Comparison of ENCODE assay signal across 10 cellular contexts in the genomic region with DNA sequence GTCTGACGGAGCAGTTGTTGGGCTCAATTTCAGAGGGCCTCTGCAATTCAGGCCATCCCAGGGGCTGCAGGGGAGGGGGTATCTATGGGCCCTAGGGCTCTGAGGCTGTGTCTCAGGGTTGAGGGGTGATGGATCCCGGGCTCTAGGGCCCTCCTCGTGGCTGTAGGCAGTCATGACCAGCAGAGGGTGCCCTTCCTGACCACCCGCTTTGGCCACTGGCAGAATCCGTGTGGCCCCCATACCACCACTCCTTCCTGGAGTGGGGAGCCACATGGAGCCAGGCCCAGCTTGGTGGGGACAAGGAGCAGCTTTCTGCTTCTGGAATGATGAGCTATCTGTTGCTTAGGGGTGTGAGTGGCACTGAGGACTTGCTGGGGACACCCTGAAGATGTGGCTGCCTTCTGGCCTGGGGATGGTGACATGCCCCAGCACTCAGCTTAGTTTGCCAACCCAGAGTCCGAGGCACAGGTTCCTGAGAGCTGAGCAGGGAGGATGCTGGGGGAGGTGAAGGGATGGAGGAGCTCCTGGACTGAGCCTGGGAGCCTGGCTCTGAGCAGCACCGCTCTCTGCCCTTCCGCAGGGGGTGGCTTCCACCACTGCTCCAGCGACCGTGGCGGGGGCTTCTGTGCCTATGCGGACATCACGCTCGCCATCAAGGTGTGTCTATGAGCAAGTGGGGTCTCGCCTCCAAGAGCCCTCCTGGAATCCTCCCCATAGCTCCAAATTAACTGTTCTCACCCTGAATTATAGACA. TPM values are rescaled to one million over a fixed set of nuclear protein-coding genes. Genes with fewer than 3 reads are reported as not detected.
DNase-seq lines count a peak whose midpoint lies in the region; ATAC-seq and TF ChIP-seq lines count a peak whose summit lies in the region.
"Had no signal": no experiment of that assay in that cellular context is flagged by ENCODE, and none has a peak within 500 bp of the region (broad histone marks: within the 10 kb centered on the region; RNA-seq: fewer than 3 reads in every experiment).

No MANE protein-coding gene starts in this region.

- H3K27ac ChIP-seq in WERI-Rb-1, result no peak overlapping the region

- H3K9me3 ChIP-seq in WERI-Rb-1 (ENCODE audit: severe bottlenecking), result no peaks in the 10 kb centered on the region
- no peaks in the 10 kb centered on the region for H3K9me3 ChIP-seq in MG63

- TF ChIP-seq CTCF in AG09319 (IDR thresholded peaks at IDR 0.05; ENCODE audit: low read depth, low read length) (peak; percentile 58), WERI-Rb-1 (IDR thresholded peaks at IDR 0.05; ENCODE audit: low read depth, low read length) (peak; percentile 85), kidney epithelial cell (IDR thresholded peaks at IDR 0.05; ENCODE audit: insufficient read depth, low read length, poor library complexity, severe bottlenecking) (peak; percentile 63)

- no peak overlapping the region for H3K4me3 ChIP-seq in WERI-Rb-1 (ENCODE audit: low read depth, low read length)
- H3K4me3 ChIP-seq in kidney epithelial cell (ENCODE audit: low read depth, low read length), result no peak overlapping the region
- no peak overlapping the region for H3K4me3 ChIP-seq in MG63

- H3K36me3 ChIP-seq in WERI-Rb-1 (no peaks in the 10 kb centered on the region), kidney epithelial cell (ENCODE audit: control insufficient read depth, insufficient read depth, low read length) (no peaks in the 10 kb centered on the region), MG63 (no peaks in the 10 kb centered on the region)

- H3K27me3 ChIP-seq in WERI-Rb-1 (ENCODE audit: insufficient read depth, low read depth, severe bottlenecking), result no peaks in the 10 kb centered on the region
- no peaks in the 10 kb centered on the region for H3K27me3 ChIP-seq in kidney epithelial cell (ENCODE audit: control insufficient read depth, insufficient read depth, low read length)
- no peaks in the 10 kb centered on the region for H3K27me3 ChIP-seq in MG63

- DNase-seq in AG09319 (ENCODE audit: extremely low read depth, low read depth) (no peak), WERI-Rb-1 (peak; percentile 54), kidney epithelial cell (ENCODE audit: low read depth) (no peak), pons (ENCODE audit: low spot score) (no peak), MG63 (no peak)
- no peak for DNase-seq in activated effector memory CD4-positive, alpha-beta T cell treated with anti-CD3 and anti-CD28 coated beads, Interleukin-2, amount 50 U/mL, for 16 hours
- DNase-seq in activated effector memory CD4-positive, alpha-beta T cell treated with Interleukin-2 at 50 U/mL for 16 hours, result no peak
- DNase-seq: activated T-cell treated with anti-CD3 and anti-CD28 coated beads, Interleukin-2, amount 50 U/mL, for 24 hours; NCI-H1417 had no signal

- ATAC-seq in GM18498 (IDR thresholded peaks at IDR 0.05; ENCODE audit: unreplicated experiment), result peak; percentile 43

RNA-seq across cellular contexts. Expression of a gene that starts 20.2 kb away (rescaled TPM):
- 14.3 and 17.3 TPM in 2 replicates for total RNA-seq in kidney epithelial cell
- total RNA-seq in MG63 (2014; rRNA removed; shearing (Covaris generic); ENCODE audit: low replicate concordance), result 13.4 and 40.4 TPM in 2 replicates

RNA-seq across cellular contexts. Expression of a gene that starts 48.6 kb away (rescaled TPM):
- total RNA-seq in kidney epithelial cell, result 6.7 and 6.9 TPM in 2 replicates
- total RNA-seq in MG63 (2014; rRNA removed; shearing (Covaris generic); ENCODE audit: low replicate concordance), result 33.6 and 59.9 TPM in 2 replicates
